8 cellular contexts compared by ENCODE assay signal in genomic region chr9:136345281-136346156, GRCh38. TPM values are rescaled to one million over a fixed set of nuclear protein-coding genes. Genes with fewer than 3 reads are reported as not detected.
DNase-seq lines count a peak whose midpoint lies in the region; ATAC-seq and TF ChIP-seq lines count a peak whose summit lies in the region.

No MANE protein-coding gene starts in this region.

- peaks cover 8% of the 10 kb centered on the region for H3K27me3 ChIP-seq in transverse colon

- H3K4me1 ChIP-seq in transverse colon, result peaks cover 11 to 34% (median 20%) of the 10 kb centered on the region in 4 donors

- 42 to 62% methylated on average over 8 to 36 of the region's 43 CpGs for WGBS in transverse colon (ENCODE audit: low coverage in 1 of 2), 2 donors

- no peaks in the 10 kb centered on the region for H3K9me3 ChIP-seq in transverse colon

- no peak for TF ChIP-seq EP300 in transverse colon (IDR thresholded peaks at IDR 0.05; ENCODE audit: low read depth)

- H3K27me3 Mint-ChIP-seq in dendritic cell treated with granulocyte-macrophage colony-stimulating factor and Interleukin-4, amounts not matched to agents 40 ng/mL and 50 ng/mL, for 4 days, result peaks cover 2% of the 10 kb centered on the region
- no peaks in the 10 kb centered on the region for H3K27me3 Mint-ChIP-seq in activated T-helper 17 cell treated with anti-CD3 and anti-CD28 coated beads, Interleukin-2, amount 50 U/mL, for 72 hours

- peak; percentile 81 for DNase-seq in left lobe of liver (ENCODE audit: low spot score)
- DNase-seq in transverse colon, result peak; percentile 56

- no peaks in the 10 kb centered on the region for H3K36me3 ChIP-seq in transverse colon

- peak overlapping the region; percentile 50 for H3K27ac Mint-ChIP-seq in dendritic cell treated with granulocyte-macrophage colony-stimulating factor and Interleukin-4, amounts not matched to agents 40 ng/mL and 50 ng/mL, for 4 days
- no peak overlapping the region for H3K27ac Mint-ChIP-seq in activated T-helper 17 cell treated with anti-CD3 and anti-CD28 coated beads, Interleukin-2, amount 50 U/mL, for 72 hours

- intact Hi-C loops in dendritic cell treated with granulocyte-macrophage colony-stimulating factor and Interleukin-4, amounts not matched to agents 40 ng/mL and 50 ng/mL, for 4 days (cut with micrococcal nuclease), result loop anchor here (10.0 kb wide), 1 partner anchor 289 kb away; no protein-coding TSS in a partner anchor
- intact Hi-C loops in transverse colon (cut with DNase I; ENCODE audit: low total_unique reads), result no loop called here

- peak overlapping the region in 3 of 4 donors; percentile 27 to 51 (median 31) for H3K27ac ChIP-seq in transverse colon

- H3K4me3 ChIP-seq in transverse colon, result no peak overlapping the region

- no peaks in the 10 kb centered on the region for H3K36me3 Mint-ChIP-seq in dendritic cell treated with granulocyte-macrophage colony-stimulating factor and Interleukin-4, amounts not matched to agents 40 ng/mL and 50 ng/mL, for 4 days (ENCODE audit: low read depth)
- no peaks in the 10 kb centered on the region for H3K36me3 Mint-ChIP-seq in activated T-helper 17 cell treated with anti-CD3 and anti-CD28 coated beads, Interleukin-2, amount 50 U/mL, for 72 hours (ENCODE audit: low read depth)

- no peak for TF ChIP-seq POLR2A in transverse colon (IDR thresholded peaks at IDR 0.05)

- in situ Hi-C loops in transverse colon (cut with MboI; ENCODE audit: low pct_ligation_motif_present in 1 of 4, low pct_unique_long_range_greater_than_20kb in 1 of 4, low sequenced_read_pairs in 3 of 4), result no loop called here

- ATAC-seq in left lobe of liver (peak; percentile 73), HG02588 (IDR thresholded peaks at IDR 0.05; ENCODE audit: unreplicated experiment) (no peak), HG03354 (IDR thresholded peaks at IDR 0.05; ENCODE audit: poor library complexity, severe bottlenecking, unreplicated experiment) (no peak), GM21723 (IDR thresholded peaks at IDR 0.05; ENCODE audit: unreplicated experiment) (no peak)
- ATAC-seq in activated T-helper 17 cell treated with anti-CD3 and anti-CD28 coated beads, Interleukin-2, amount 50 U/mL, for 72 hours (replicated peaks), result no peak

- no peak overlapping the region for H3K4me3 Mint-ChIP-seq in dendritic cell treated with granulocyte-macrophage colony-stimulating factor and Interleukin-4, amounts not matched to agents 40 ng/mL and 50 ng/mL, for 4 days
- H3K4me3 Mint-ChIP-seq in activated T-helper 17 cell treated with anti-CD3 and anti-CD28 coated beads, Interleukin-2, amount 50 U/mL, for 72 hours, result no peak overlapping the region

- H3K4me1 Mint-ChIP-seq in dendritic cell treated with granulocyte-macrophage colony-stimulating factor and Interleukin-4, amounts not matched to agents 40 ng/mL and 50 ng/mL, for 4 days (ENCODE audit: low read depth), result peaks cover 13% of the 10 kb centered on the region
- no peaks in the 10 kb centered on the region for H3K4me1 Mint-ChIP-seq in activated T-helper 17 cell treated with anti-CD3 and anti-CD28 coated beads, Interleukin-2, amount 50 U/mL, for 72 hours

- no peaks in the 10 kb centered on the region for H3K9me3 Mint-ChIP-seq in dendritic cell treated with granulocyte-macrophage colony-stimulating factor and Interleukin-4, amounts not matched to agents 40 ng/mL and 50 ng/mL, for 4 days
- no peaks in the 10 kb centered on the region for H3K9me3 Mint-ChIP-seq in activated T-helper 17 cell treated with anti-CD3 and anti-CD28 coated beads, Interleukin-2, amount 50 U/mL, for 72 hours

- TF ChIP-seq CTCF in LNCAP (IDR thresholded peaks at IDR 0.05) (peak; percentile 31; the same call in 1 of the 2 replicates), transverse colon (IDR thresholded peaks at IDR 0.05) (peak; percentile 19 to 36 (median 33))

RNA-seq across cellular contexts. Expression of gene DNLZ, which starts 18.0 kb away (rescaled TPM):
- total RNA-seq in left lobe of liver (13.8 TPM), transverse colon (10 to 100 TPM in 2 of 4 donors, 1 to 10 TPM in 2; 6.7 to 17.3 (median 10.4) TPM)
- 10 to 100 TPM; 10.3 to 24.0 TPM for total RNA-seq in activated T-helper 17 cell treated with anti-CD3 and anti-CD28 coated beads, Interleukin-2, amount 50 U/mL, for 72 hours

RNA-seq across cellular contexts. Expression of gene GPSM1, which starts 18.2 kb away (rescaled TPM):
- total RNA-seq in left lobe of liver (4.8 TPM), transverse colon (1 to 10 TPM; 2.3 to 8.6 (median 7.0) TPM)
- total RNA-seq in activated T-helper 17 cell treated with anti-CD3 and anti-CD28 coated beads, Interleukin-2, amount 50 U/mL, for 72 hours, result 10 to 100 TPM in 1 of 2 donors, 1 to 10 TPM in 1; 5.9 to 16.3 TPM

RNA-seq across cellular contexts. Expression of gene CARD9, which starts 27.9 kb away (rescaled TPM):
- total RNA-seq in left lobe of liver, result 2.1 TPM
- 1 to 10 TPM; 1.1 to 5.6 (median 2.0) TPM for total RNA-seq in transverse colon
- 1 to 10 TPM; 6.1 to 6.4 TPM for total RNA-seq in activated T-helper 17 cell treated with anti-CD3 and anti-CD28 coated beads, Interleukin-2, amount 50 U/mL, for 72 hours

RNA-seq across cellular contexts. Expression of gene CCDC187, which starts 41.6 kb away (rescaled TPM):
- total RNA-seq in left lobe of liver, result 0.03 TPM
- total RNA-seq in transverse colon, result 1 to 10 TPM in 1 of 4 donors, under 1 TPM in 2, not detected in 1; 0.40 to 1.1 (median 0.41) TPM
- under 1 TPM in 1 of 2 donors, not detected in 1; 0.02 TPM for total RNA-seq in activated T-helper 17 cell treated with anti-CD3 and anti-CD28 coated beads, Interleukin-2, amount 50 U/mL, for 72 hours

RNA-seq across cellular contexts. Expression of gene SNAPC4, which starts 54.5 kb away (rescaled TPM):
- total RNA-seq in left lobe of liver (7.2 TPM), transverse colon (10 to 100 TPM in 2 of 4 donors, 1 to 10 TPM in 2; 6.0 to 14.5 (median 10.1) TPM)
- total RNA-seq in activated T-helper 17 cell treated with anti-CD3 and anti-CD28 coated beads, Interleukin-2, amount 50 U/mL, for 72 hours, result 10 to 100 TPM; 16.3 to 21.9 TPM
